ENCODE assay signal across 21 cellular contexts in the genomic region with DNA sequence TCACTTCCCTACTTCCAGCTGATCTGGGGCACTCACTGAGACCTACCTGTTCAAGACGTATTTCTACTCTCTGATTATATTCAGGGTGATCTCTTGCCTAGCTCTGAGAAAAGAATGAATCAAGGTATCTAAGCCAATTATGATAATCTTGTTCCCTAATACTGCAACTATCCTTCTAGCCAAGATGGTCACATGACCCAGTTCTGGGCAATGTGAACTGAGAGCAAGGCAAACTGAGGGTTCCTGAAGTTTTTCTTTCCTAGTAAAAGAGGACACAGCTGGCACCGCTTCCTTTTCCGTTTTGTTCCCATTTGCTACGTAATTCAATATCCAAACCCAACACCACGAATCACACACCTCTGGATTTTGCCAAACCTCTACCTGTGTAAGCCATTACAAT.
"Had no signal": no experiment of that assay in that cellular context is flagged by ENCODE, and none has a peak within 500 bp of the region (broad histone marks: within the 10 kb centered on the region; RNA-seq: fewer than 3 reads in every experiment).

No MANE protein-coding gene starts in this region.

- H3K4me1 Mint-ChIP-seq: neural progenitor cell had no signal

- H3K9me3 ChIP-seq: esophagus squamous epithelium, gastrocnemius medialis, tibial artery had no signal

- DNase-seq: activated CD4-positive, alpha-beta memory T cell treated with anti-CD3 and anti-CD28 coated beads, Interleukin-2, amount 10 ng/mL, durations not matched to agents 7 days and 5 days; activated CD4-positive, alpha-beta T cell treated with anti-CD3 and anti-CD28 coated beads for 4 hours; activated CD4-positive, CD25-positive, alpha-beta regulatory T cell; activated gamma-delta T cell treated with Interleukin-2 at 50 U/mL for 16 hours; activated T-cell treated with anti-CD3 and anti-CD28 coated beads, Interleukin-2, amount 50 U/mL, for 1 hour; effector memory CD8-positive, alpha-beta T cell; esophagus squamous epithelium; gastrocnemius medialis; heart right ventricle; kidney; naive thymus-derived CD8-positive, alpha-beta T cell; spleen; stimulated activated CD4-positive, alpha-beta T cell treated with anti-CD3 and anti-CD28 coated beads, Interleukin-4, amount 100 ng/mL, for 1 hour; stimulated activated naive CD4-positive, alpha-beta T cell treated with Interleukin-2 at 50 U/mL for 16 hours; SW 1271; T-helper 17 cell; tibial artery had no signal

- H3K27ac Mint-ChIP-seq: activated CD4-positive, alpha-beta memory T cell treated with anti-CD3 and anti-CD28 coated beads, Interleukin-2, amount 10 ng/mL, durations not matched to agents 7 days and 5 days; activated naive CD4-positive, alpha-beta T cell treated with anti-CD3 and anti-CD28 coated beads, Interleukin-2, amount 50 U/mL, for 24 hours; effector memory CD8-positive, alpha-beta T cell; naive thymus-derived CD8-positive, alpha-beta T cell; neural progenitor cell; T-helper 17 cell had no signal

- H3K4me3 Mint-ChIP-seq: activated CD4-positive, alpha-beta memory T cell treated with anti-CD3 and anti-CD28 coated beads, Interleukin-2, amount 10 ng/mL, durations not matched to agents 7 days and 5 days; activated naive CD4-positive, alpha-beta T cell treated with anti-CD3 and anti-CD28 coated beads, Interleukin-2, amount 50 U/mL, for 24 hours; effector memory CD8-positive, alpha-beta T cell; naive thymus-derived CD8-positive, alpha-beta T cell; neural progenitor cell; T-helper 17 cell had no signal

- ATAC-seq: effector memory CD8-positive, alpha-beta T cell; gastrocnemius medialis; heart right ventricle; naive thymus-derived CD8-positive, alpha-beta T cell; T-helper 17 cell had no signal

- H3K36me3 Mint-ChIP-seq: activated naive CD4-positive, alpha-beta T cell treated with anti-CD3 and anti-CD28 coated beads, Interleukin-2, amount 50 U/mL, for 24 hours; brain; neural progenitor cell had no signal

- H3K4me3 ChIP-seq: esophagus squamous epithelium, gastrocnemius medialis, heart right ventricle, lung, neural progenitor cell, spleen, tibial artery had no signal

- H3K9ac ChIP-seq: neural progenitor cell had no signal

- H3K27ac ChIP-seq: esophagus squamous epithelium, gastrocnemius medialis, heart right ventricle, neural progenitor cell, spleen had no signal

- H3K36me3 ChIP-seq: esophagus squamous epithelium, gastrocnemius medialis, heart right ventricle, neural progenitor cell, spleen, tibial artery had no signal

- H3K27me3 ChIP-seq: esophagus squamous epithelium, gastrocnemius medialis, heart right ventricle, neural progenitor cell, spleen, tibial artery had no signal
